In the genomic region with DNA sequence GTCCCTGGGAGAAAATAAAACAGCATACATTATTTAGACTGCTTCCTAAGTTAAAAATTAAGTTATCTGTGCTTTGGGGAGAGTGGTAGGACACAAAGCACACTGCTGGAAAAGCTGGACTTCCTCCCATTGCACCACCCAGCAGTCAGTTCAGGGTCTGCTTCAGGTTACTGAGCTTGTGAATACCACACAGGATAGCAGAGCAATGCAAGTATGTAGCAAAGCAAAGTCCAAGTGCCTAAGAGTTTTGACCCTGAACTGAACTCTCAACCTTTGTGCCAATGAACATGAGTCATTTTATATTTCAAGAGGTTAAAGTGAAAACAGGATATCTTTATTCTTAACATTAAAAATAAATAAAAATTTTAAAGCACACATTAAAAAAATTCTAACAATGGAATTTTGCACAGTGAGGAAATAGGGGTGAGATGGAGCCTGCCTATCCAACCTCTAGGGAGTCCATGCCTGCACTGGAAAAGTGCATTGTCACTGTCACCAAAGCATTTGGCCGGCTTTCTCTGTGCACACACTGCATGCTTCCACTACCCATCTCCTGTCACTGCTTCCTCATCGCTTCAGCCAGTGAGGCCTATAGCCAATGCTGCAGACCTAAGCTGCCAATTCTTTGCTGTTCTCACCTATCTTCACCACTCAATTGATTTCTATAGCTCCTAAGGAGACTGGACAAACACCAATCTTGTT, we compare ENCODE assay signal across 1 cellular context.
TF ChIP-seq lines count a peak whose summit lies in the region.

No MANE protein-coding gene starts in this region.

TF ChIP-seq in HepG2, 621 proteins besides CTCF, POLR2A, EP300 and RAD21 (continued from another document):
- no peak for TF ChIP-seq HMGA1 (CRISPR knock-in tag; conservative IDR thresholded peaks at IDR 0.05)
- peak; percentile 67; the same call in 1 of the 2 replicates for TF ChIP-seq HOXA3 (CRISPR knock-in tag; IDR thresholded peaks at IDR 0.05)
- no peak for TF ChIP-seq NFKB2 (CRISPR knock-in tag; IDR thresholded peaks at IDR 0.05; ENCODE audit: borderline replicate concordance)
- peak; percentile 55; the same call in 1 of the 2 replicates for TF ChIP-seq MYC (CRISPR knock-in tag; IDR thresholded peaks at IDR 0.05; ENCODE audit: borderline replicate concordance)
- TF ChIP-seq ZNF235 (CRISPR knock-in tag; IDR thresholded peaks at IDR 0.05; ENCODE audit: borderline replicate concordance), result no peak
- TF ChIP-seq, protein P1, sequence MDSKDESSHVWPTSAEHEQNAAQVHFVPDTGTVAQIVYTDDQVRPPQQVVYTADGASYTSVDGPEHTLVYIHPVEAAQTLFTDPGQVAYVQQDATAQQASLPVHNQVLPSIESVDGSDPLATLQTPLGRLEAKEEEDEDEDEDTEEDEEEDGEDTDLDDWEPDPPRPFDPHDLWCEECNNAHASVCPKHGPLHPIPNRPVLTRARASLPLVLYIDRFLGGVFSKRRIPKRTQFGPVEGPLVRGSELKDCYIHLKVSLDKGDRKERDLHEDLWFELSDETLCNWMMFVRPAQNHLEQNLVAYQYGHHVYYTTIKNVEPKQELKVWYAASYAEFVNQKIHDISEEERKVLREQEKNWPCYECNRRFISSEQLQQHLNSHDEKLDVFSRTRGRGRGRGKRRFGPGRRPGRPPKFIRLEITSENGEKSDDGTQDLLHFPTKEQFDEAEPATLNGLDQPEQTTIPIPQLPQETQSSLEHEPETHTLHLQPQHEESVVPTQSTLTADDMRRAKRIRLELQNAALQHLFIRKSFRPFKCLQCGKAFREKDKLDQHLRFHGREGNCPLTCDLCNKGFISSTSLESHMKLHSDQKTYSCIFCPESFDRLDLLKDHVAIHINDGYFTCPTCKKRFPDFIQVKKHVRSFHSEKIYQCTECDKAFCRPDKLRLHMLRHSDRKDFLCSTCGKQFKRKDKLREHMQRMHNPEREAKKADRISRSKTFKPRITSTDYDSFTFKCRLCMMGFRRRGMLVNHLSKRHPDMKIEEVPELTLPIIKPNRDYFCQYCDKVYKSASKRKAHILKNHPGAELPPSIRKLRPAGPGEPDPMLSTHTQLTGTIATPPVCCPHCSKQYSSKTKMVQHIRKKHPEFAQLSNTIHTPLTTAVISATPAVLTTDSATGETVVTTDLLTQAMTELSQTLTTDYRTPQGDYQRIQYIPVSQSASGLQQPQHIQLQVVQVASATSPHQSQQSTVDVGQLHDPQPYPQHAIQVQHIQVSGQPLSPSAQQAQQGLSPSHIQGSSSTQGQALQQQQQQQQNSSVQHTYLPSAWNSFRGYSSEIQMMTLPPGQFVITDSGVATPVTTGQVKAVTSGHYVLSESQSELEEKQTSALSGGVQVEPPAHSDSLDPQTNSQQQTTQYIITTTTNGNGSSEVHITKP (CRISPR knock-in tag; IDR thresholded peaks at IDR 0.05; ENCODE audit: low read depth), result 0 out of 2 replicates have a peak, but pooled peaks have one; percentile 6
- TF ChIP-seq, protein P2, sequence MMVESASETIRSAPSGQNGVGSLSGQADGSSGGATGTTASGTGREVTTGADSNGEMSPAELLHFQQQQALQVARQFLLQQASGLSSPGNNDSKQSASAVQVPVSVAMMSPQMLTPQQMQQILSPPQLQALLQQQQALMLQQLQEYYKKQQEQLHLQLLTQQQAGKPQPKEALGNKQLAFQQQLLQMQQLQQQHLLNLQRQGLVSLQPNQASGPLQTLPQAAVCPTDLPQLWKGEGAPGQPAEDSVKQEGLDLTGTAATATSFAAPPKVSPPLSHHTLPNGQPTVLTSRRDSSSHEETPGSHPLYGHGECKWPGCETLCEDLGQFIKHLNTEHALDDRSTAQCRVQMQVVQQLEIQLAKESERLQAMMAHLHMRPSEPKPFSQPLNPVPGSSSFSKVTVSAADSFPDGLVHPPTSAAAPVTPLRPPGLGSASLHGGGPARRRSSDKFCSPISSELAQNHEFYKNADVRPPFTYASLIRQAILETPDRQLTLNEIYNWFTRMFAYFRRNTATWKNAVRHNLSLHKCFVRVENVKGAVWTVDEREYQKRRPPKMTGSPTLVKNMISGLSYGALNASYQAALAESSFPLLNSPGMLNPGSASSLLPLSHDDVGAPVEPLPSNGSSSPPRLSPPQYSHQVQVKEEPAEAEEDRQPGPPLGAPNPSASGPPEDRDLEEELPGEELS (CRISPR knock-in tag; IDR thresholded peaks at IDR 0.05), result peak; percentile 92
- TF ChIP-seq, protein P3, sequence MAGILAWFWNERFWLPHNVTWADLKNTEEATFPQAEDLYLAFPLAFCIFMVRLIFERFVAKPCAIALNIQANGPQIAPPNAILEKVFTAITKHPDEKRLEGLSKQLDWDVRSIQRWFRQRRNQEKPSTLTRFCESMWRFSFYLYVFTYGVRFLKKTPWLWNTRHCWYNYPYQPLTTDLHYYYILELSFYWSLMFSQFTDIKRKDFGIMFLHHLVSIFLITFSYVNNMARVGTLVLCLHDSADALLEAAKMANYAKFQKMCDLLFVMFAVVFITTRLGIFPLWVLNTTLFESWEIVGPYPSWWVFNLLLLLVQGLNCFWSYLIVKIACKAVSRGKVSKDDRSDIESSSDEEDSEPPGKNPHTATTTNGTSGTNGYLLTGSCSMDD (CRISPR knock-in tag; IDR thresholded peaks at IDR 0.05), result no peak
- TF ChIP-seq, protein P4, sequence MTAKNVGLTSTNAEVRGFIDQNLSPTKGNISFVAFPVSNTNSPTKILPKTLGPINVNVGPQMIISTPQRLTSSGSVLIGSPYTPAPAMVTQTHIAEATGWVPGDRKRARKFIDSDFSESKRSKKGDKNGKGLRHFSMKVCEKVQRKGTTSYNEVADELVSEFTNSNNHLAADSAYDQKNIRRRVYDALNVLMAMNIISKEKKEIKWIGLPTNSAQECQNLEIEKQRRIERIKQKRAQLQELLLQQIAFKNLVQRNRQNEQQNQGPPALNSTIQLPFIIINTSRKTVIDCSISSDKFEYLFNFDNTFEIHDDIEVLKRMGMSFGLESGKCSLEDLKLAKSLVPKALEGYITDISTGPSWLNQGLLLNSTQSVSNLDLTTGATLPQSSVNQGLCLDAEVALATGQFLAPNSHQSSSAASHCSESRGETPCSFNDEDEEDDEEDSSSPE (CRISPR knock-in tag; IDR thresholded peaks at IDR 0.05), result no peak
- no peak for TF ChIP-seq ZNF737 (CRISPR knock-in tag; IDR thresholded peaks at IDR 0.05; ENCODE audit: borderline replicate concordance)
- TF ChIP-seq, protein P5, sequence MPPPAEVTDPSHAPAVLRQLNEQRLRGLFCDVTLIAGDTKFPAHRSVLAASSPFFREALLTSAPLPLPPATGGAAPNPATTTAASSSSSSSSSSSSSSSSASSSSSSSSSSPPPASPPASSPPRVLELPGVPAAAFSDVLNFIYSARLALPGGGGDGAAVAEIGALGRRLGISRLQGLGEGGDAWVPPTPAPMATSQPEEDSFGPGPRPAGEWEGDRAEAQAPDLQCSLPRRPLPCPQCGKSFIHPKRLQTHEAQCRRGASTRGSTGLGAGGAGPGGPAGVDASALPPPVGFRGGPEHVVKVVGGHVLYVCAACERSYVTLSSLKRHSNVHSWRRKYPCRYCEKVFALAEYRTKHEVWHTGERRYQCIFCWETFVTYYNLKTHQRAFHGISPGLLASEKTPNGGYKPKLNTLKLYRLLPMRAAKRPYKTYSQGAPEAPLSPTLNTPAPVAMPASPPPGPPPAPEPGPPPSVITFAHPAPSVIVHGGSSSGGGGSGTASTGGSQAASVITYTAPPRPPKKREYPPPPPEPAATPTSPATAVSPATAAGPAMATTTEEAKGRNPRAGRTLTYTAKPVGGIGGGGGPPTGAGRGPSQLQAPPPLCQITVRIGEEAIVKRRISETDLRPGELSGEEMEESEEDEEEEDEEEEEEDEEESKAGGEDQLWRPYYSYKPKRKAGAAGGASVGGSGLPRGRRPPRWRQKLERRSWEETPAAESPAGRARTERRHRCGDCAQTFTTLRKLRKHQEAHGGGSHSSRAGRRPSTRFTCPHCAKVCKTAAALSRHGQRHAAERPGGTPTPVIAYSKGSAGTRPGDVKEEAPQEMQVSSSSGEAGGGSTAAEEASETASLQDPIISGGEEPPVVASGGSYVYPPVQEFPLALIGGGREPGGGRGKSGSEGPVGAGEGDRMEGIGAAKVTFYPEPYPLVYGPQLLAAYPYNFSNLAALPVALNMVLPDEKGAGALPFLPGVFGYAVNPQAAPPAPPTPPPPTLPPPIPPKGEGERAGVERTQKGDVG (CRISPR knock-in tag; IDR thresholded peaks at IDR 0.05; ENCODE audit: borderline replicate concordance), result 0 out of 2 replicates have a peak, but pooled peaks have one; percentile 61
- peak; percentile 59; the same call in 1 of the 2 replicates for TF ChIP-seq ZNF607 (CRISPR knock-in tag; IDR thresholded peaks at IDR 0.05; ENCODE audit: borderline replicate concordance)
- TF ChIP-seq ZNF160 (CRISPR knock-in tag; IDR thresholded peaks at IDR 0.05), result no peak
- TF ChIP-seq ZNF34 (CRISPR knock-in tag; IDR thresholded peaks at IDR 0.05; ENCODE audit: borderline replicate concordance), result no peak
